Comparison of ENCODE assay signal across 11 cellular contexts in genomic region chr1:24203404-24203803, GRCh38. TPM values are rescaled to one million over a fixed set of nuclear protein-coding genes. Genes with fewer than 3 reads are reported as not detected.
DNase-seq lines count a peak whose midpoint lies in the region; ATAC-seq, FAIRE-seq and TF ChIP-seq lines count a peak whose summit lies in the region.
"Had no signal": no experiment of that assay in that cellular context is flagged by ENCODE, and none has a peak within 500 bp of the region (broad histone marks: within the 10 kb centered on the region; RNA-seq: fewer than 3 reads in every experiment).

No MANE protein-coding gene starts in this region.

- DNase-seq in bronchial epithelial cell (ENCODE audit: low read depth) = peak; percentile 78
- no peak for DNase-seq in NCI-H2029 treated with DMSO at 0.1 percent for 48 hours (lab: John Stamatoyannopoulos, UW)
- no peak for DNase-seq in GM19238 (ENCODE audit: insufficient read length, low spot score)
- DNase-seq in SKM-1 (lab: John Stamatoyannopoulos, UW; ENCODE audit: unreplicated experiment) = no peak
- DNase-seq: head of caudate nucleus had no signal

- H3K36me3 ChIP-seq in bronchial epithelial cell (ENCODE audit: control insufficient read depth, insufficient read depth, low read length) = no peaks in the 10 kb centered on the region

- ATAC-seq in GM19035 (IDR thresholded peaks at IDR 0.05; ENCODE audit: unreplicated experiment) (peak; percentile 62), HG03442 (IDR thresholded peaks at IDR 0.05; ENCODE audit: unreplicated experiment) (peak; percentile 66), HG03139 (IDR thresholded peaks at IDR 0.05; ENCODE audit: unreplicated experiment) (no peak)
- ATAC-seq: natural killer cell treated with Interleukin-12 subunit alpha and Interleukin-12 subunit beta and Interleukin-15 and Interleukin-18, amount 100 ng/mL, for 72 hours had no signal

- no peak for FAIRE-seq in bronchial epithelial cell (lab: Jason Lieb, UNC)

- H3K27ac ChIP-seq in C4-2B = peak overlapping the region; percentile 83

- no peak overlapping the region for H3K4me3 ChIP-seq in bronchial epithelial cell (ENCODE audit: low read depth, low read length)

- TF ChIP-seq CTCF in C4-2B (conservative IDR thresholded peaks at IDR 0.05) (no peak), bronchial epithelial cell (IDR thresholded peaks at IDR 0.05; ENCODE audit: insufficient read depth, low read length, severe bottlenecking) (no peak)

- no peaks in the 10 kb centered on the region for H3K27me3 ChIP-seq in bronchial epithelial cell (ENCODE audit: control insufficient read depth, insufficient read depth, low read length)

RNA-seq across cellular contexts. Expression of gene IFNLR1, which starts 16.3 kb away (rescaled TPM):
- 4.5 and 5.5 TPM in 2 replicates for total RNA-seq in bronchial epithelial cell
- total RNA-seq: HT1080 had no signal
